ENCODE assay signal across 1 cellular context in genomic region chr19:6862673-6863078, GRCh38.
TF ChIP-seq lines count a peak whose summit lies in the region.

No MANE protein-coding gene starts in this region.

TF ChIP-seq in HepG2, 621 proteins besides CTCF, POLR2A, EP300 and RAD21 (continued from another document and continues in another):
- TF ChIP-seq ZNF687 (CRISPR knock-in tag; IDR thresholded peaks at IDR 0.05) (0 out of 2 replicates have a peak, but pooled peaks have one; percentile 37), CBX5 (CRISPR knock-in tag; IDR thresholded peaks at IDR 0.05; ENCODE audit: borderline replicate concordance) (peak; percentile 61; the same call in 1 of the 2 replicates), PRDM4 (CRISPR knock-in tag; IDR thresholded peaks at IDR 0.05; ENCODE audit: borderline replicate concordance) (no peak), NFKB2 (CRISPR knock-in tag; IDR thresholded peaks at IDR 0.05; ENCODE audit: borderline replicate concordance) (0 out of 2 replicates have a peak, but pooled peaks have one; percentile 34), ZNF790 (CRISPR knock-in tag; IDR thresholded peaks at IDR 0.05; ENCODE audit: borderline replicate concordance) (no peak), IRF1 (CRISPR knock-in tag; IDR thresholded peaks at IDR 0.05; ENCODE audit: low read depth) (no peak), SAP130 (CRISPR knock-in tag; IDR thresholded peaks at IDR 0.05; ENCODE audit: low read depth) (peak; percentile 65), NRL (CRISPR knock-in tag; IDR thresholded peaks at IDR 0.05; ENCODE audit: borderline replicate concordance) (no peak), KAT7 (CRISPR knock-in tag; IDR thresholded peaks at IDR 0.05; ENCODE audit: borderline replicate concordance) (no peak), BHLHE40 (IDR thresholded peaks at IDR 0.05; ENCODE audit: low read length) (0 out of 2 replicates have a peak, but pooled peaks have one; percentile 14), TOE1 (CRISPR knock-in tag; IDR thresholded peaks at IDR 0.05) (no peak), YEATS2 (CRISPR knock-in tag; IDR thresholded peaks at IDR 0.05; ENCODE audit: borderline replicate concordance) (no peak), ESRRA (CRISPR knock-in tag; IDR thresholded peaks at IDR 0.05; ENCODE audit: low read depth) (no peak), THAP11 (CRISPR knock-in tag; IDR thresholded peaks at IDR 0.05) (peak; percentile 42), ZNF616 (CRISPR knock-in tag; IDR thresholded peaks at IDR 0.05; ENCODE audit: low read depth) (no peak), RFX1 (IDR thresholded peaks at IDR 0.05) (no peak), MTA3 (CRISPR knock-in tag; IDR thresholded peaks at IDR 0.05) (no peak), ZNF839 (CRISPR knock-in tag; IDR thresholded peaks at IDR 0.05; ENCODE audit: borderline replicate concordance) (no peak), TCF7 (IDR thresholded peaks at IDR 0.05; ENCODE audit: low read depth) (peak; percentile 31; the same call in 1 of the 2 replicates), TSC22D2 (CRISPR knock-in tag; IDR thresholded peaks at IDR 0.05; ENCODE audit: borderline replicate concordance) (no peak), DR1 (CRISPR knock-in tag; IDR thresholded peaks at IDR 0.05) (no peak), ZNF652 (CRISPR knock-in tag; IDR thresholded peaks at IDR 0.05; ENCODE audit: borderline replicate concordance, low read depth) (no peak), ZFP90 (CRISPR knock-in tag; IDR thresholded peaks at IDR 0.05; ENCODE audit: borderline replicate concordance) (no peak), EHMT2 (IDR thresholded peaks at IDR 0.05; ENCODE audit: borderline replicate concordance, low read depth, low read length) (no peak), ZNF367 (CRISPR knock-in tag; IDR thresholded peaks at IDR 0.05; ENCODE audit: borderline replicate concordance) (no peak), CREB1 (IDR thresholded peaks at IDR 0.05) (no peak), CREB1 (CRISPR knock-in tag; IDR thresholded peaks at IDR 0.05) (no peak), ZNF850 (CRISPR knock-in tag; conservative IDR thresholded peaks at IDR 0.05) (no peak), MTF1 (CRISPR knock-in tag; IDR thresholded peaks at IDR 0.05) (no peak), ZNF292 (CRISPR knock-in tag; IDR thresholded peaks at IDR 0.05; ENCODE audit: borderline replicate concordance, low read depth) (no peak), GATAD1 (CRISPR knock-in tag; IDR thresholded peaks at IDR 0.05) (no peak), KDM2A (CRISPR knock-in tag; IDR thresholded peaks at IDR 0.05; ENCODE audit: borderline replicate concordance, low read depth) (peak; percentile 57; the same call in 1 of the 2 replicates), ZNF563 (CRISPR knock-in tag; IDR thresholded peaks at IDR 0.05) (no peak), PREB (CRISPR knock-in tag; IDR thresholded peaks at IDR 0.05) (no peak), TEAD2 (CRISPR knock-in tag; IDR thresholded peaks at IDR 0.05) (no peak), ZNF3 (CRISPR knock-in tag; IDR thresholded peaks at IDR 0.05) (no peak), GABPB1 (CRISPR knock-in tag; IDR thresholded peaks at IDR 0.05) (no peak; the same call in 1 of the 2 replicates), PLRG1 (conservative IDR thresholded peaks at IDR 0.05) (no peak), E2F2 (CRISPR knock-in tag; IDR thresholded peaks at IDR 0.05; ENCODE audit: borderline replicate concordance) (no peak), NFRKB (IDR thresholded peaks at IDR 0.05) (no peak), ZNF234 (CRISPR knock-in tag; conservative IDR thresholded peaks at IDR 0.05) (no peak), ZNF460 (CRISPR knock-in tag; IDR thresholded peaks at IDR 0.05; ENCODE audit: borderline replicate concordance) (no peak), TBX3 (IDR thresholded peaks at IDR 0.05; ENCODE audit: borderline replicate concordance) (peak; percentile 57; the same call in 1 of the 2 replicates), ZBTB21 (CRISPR knock-in tag; IDR thresholded peaks at IDR 0.05) (no peak)
- TF ChIP-seq, protein P1, sequence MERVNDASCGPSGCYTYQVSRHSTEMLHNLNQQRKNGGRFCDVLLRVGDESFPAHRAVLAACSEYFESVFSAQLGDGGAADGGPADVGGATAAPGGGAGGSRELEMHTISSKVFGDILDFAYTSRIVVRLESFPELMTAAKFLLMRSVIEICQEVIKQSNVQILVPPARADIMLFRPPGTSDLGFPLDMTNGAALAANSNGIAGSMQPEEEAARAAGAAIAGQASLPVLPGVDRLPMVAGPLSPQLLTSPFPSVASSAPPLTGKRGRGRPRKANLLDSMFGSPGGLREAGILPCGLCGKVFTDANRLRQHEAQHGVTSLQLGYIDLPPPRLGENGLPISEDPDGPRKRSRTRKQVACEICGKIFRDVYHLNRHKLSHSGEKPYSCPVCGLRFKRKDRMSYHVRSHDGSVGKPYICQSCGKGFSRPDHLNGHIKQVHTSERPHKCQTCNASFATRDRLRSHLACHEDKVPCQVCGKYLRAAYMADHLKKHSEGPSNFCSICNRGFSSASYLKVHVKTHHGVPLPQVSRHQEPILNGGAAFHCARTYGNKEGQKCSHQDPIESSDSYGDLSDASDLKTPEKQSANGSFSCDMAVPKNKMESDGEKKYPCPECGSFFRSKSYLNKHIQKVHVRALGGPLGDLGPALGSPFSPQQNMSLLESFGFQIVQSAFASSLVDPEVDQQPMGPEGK (CRISPR knock-in tag; IDR thresholded peaks at IDR 0.05): 0 out of 2 replicates have a peak, but pooled peaks have one; percentile 26
- TF ChIP-seq, protein P2, sequence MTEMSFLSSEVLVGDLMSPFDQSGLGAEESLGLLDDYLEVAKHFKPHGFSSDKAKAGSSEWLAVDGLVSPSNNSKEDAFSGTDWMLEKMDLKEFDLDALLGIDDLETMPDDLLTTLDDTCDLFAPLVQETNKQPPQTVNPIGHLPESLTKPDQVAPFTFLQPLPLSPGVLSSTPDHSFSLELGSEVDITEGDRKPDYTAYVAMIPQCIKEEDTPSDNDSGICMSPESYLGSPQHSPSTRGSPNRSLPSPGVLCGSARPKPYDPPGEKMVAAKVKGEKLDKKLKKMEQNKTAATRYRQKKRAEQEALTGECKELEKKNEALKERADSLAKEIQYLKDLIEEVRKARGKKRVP (CRISPR knock-in tag; IDR thresholded peaks at IDR 0.05): no peak
- TF ChIP-seq, protein P3, sequence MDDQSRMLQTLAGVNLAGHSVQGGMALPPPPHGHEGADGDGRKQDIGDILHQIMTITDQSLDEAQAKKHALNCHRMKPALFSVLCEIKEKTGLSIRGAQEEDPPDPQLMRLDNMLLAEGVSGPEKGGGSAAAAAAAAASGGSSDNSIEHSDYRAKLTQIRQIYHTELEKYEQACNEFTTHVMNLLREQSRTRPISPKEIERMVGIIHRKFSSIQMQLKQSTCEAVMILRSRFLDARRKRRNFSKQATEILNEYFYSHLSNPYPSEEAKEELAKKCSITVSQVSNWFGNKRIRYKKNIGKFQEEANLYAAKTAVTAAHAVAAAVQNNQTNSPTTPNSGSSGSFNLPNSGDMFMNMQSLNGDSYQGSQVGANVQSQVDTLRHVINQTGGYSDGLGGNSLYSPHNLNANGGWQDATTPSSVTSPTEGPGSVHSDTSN (CRISPR knock-in tag; IDR thresholded peaks at IDR 0.05; ENCODE audit: borderline replicate concordance): no peak
- TF ChIP-seq, protein P4, sequence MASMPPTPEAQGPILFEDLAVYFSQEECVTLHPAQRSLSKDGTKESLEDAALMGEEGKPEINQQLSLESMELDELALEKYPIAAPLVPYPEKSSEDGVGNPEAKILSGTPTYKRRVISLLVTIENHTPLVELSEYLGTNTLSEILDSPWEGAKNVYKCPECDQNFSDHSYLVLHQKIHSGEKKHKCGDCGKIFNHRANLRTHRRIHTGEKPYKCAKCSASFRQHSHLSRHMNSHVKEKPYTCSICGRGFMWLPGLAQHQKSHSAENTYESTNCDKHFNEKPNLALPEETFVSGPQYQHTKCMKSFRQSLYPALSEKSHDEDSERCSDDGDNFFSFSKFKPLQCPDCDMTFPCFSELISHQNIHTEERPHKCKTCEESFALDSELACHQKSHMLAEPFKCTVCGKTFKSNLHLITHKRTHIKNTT (CRISPR knock-in tag; IDR thresholded peaks at IDR 0.05): no peak
- TF ChIP-seq, protein P5, sequence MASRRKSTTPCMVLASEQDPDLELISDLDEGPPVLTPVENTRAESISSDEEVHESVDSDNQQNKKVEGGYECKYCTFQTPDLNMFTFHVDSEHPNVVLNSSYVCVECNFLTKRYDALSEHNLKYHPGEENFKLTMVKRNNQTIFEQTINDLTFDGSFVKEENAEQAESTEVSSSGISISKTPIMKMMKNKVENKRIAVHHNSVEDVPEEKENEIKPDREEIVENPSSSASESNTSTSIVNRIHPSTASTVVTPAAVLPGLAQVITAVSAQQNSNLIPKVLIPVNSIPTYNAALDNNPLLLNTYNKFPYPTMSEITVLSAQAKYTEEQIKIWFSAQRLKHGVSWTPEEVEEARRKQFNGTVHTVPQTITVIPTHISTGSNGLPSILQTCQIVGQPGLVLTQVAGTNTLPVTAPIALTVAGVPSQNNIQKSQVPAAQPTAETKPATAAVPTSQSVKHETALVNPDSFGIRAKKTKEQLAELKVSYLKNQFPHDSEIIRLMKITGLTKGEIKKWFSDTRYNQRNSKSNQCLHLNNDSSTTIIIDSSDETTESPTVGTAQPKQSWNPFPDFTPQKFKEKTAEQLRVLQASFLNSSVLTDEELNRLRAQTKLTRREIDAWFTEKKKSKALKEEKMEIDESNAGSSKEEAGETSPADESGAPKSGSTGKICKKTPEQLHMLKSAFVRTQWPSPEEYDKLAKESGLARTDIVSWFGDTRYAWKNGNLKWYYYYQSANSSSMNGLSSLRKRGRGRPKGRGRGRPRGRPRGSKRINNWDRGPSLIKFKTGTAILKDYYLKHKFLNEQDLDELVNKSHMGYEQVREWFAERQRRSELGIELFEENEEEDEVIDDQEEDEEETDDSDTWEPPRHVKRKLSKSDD (CRISPR knock-in tag; IDR thresholded peaks at IDR 0.05; ENCODE audit: low read depth): 0 out of 2 replicates have a peak, but pooled peaks have one; percentile 37
